In the genomic region with DNA sequence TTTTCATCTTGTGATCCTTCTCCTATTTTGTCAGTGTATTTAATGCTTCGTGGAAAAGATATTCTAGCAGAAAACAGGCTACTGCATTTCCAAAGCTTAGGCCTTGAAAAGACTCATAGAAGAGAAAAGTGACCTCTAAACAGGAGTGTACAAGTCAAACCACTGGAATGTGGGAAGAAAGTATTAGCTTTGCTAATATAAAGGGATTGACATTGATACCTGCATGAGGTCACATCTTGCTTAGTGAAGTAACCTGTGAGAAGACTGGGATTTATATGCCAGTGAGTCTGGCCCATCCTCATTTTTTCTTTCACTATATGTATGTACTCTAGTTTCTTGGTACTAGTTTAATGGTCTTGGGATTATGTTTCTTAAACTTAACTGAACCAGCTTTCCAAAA, we compare ENCODE assay signal across 25 cellular contexts.
"Had no signal": no experiment of that assay in that cellular context is flagged by ENCODE, and none has a peak within 500 bp of the region (broad histone marks: within the 10 kb centered on the region; RNA-seq: fewer than 3 reads in every experiment).

No MANE protein-coding gene starts in this region.

- H3K4me1 ChIP-seq: esophagus squamous epithelium, gastrocnemius medialis, heart right ventricle, lower lobe of right lung had no signal

- DNase-seq: effector CD8-positive, alpha-beta T cell; effector memory CD8-positive, alpha-beta T cell; endodermal cell; erythroblast; esophagus squamous epithelium; foreskin fibroblast; gastrocnemius medialis; glutamatergic neuron; head of caudate nucleus; heart right ventricle; hippocampal formation; kidney; kidney glomerular epithelial cell; left colon; left ventricle myocardium superior; lower lobe of right lung; mesendoderm; midbrain; naive thymus-derived CD4-positive, alpha-beta T cell had no signal

- H3K27me3 ChIP-seq: esophagus squamous epithelium, gastrocnemius medialis, heart right ventricle had no signal

- H3K27ac ChIP-seq: coronary artery, esophagus squamous epithelium, gastrocnemius medialis, heart right ventricle, lower lobe of right lung had no signal

- H3K9me3 ChIP-seq: esophagus squamous epithelium, gastrocnemius medialis, heart right ventricle, lower lobe of right lung had no signal

- FAIRE-seq: colon, endometrium, islet of Langerhans, kidney had no signal

- ATAC-seq: effector memory CD8-positive, alpha-beta T cell; esophagus mucosa; gastrocnemius medialis; heart right ventricle; left colon; left lobe of liver; left ventricle myocardium superior; lower lobe of right lung; naive thymus-derived CD4-positive, alpha-beta T cell had no signal

- H3K4me3 ChIP-seq: coronary artery, esophagus squamous epithelium, gastrocnemius medialis, heart right ventricle, lower lobe of right lung had no signal

- H3K36me3 ChIP-seq: esophagus squamous epithelium, gastrocnemius medialis, heart right ventricle, lower lobe of right lung had no signal
